ENCODE assay signal across 9 cellular contexts in genomic region chr4:9898596-9899345, GRCh38.
DNase-seq lines count a peak whose midpoint lies in the region; ATAC-seq, FAIRE-seq and TF ChIP-seq lines count a peak whose summit lies in the region.
"Had no signal": no experiment of that assay in that cellular context is flagged by ENCODE, and none has a peak within 500 bp of the region (broad histone marks: within the 10 kb centered on the region; RNA-seq: fewer than 3 reads in every experiment).

No MANE protein-coding gene starts in this region.

- H3K9ac ChIP-seq in OCI-LY3 (ENCODE audit: low read length) = no peak overlapping the region
- no peak overlapping the region for H3K9ac ChIP-seq in mesenchymal stem cell (ENCODE audit: low read length)

- H2BK12ac ChIP-seq in mesenchymal stem cell (ENCODE audit: low read length in 2 of 2) = no peak overlapping the region

- H3K79me1 ChIP-seq in mesenchymal stem cell (replicated peaks; ENCODE audit: low read length, poor library complexity, severe bottlenecking) = no peaks in the 10 kb centered on the region

- H3K36me3 ChIP-seq in OCI-LY3 (replicated peaks; ENCODE audit: low read depth, low read length) (no peaks in the 10 kb centered on the region), psoas muscle (ENCODE audit: insufficient read depth in 1 of 2, low read depth in 1 of 2) (no peaks in the 10 kb centered on the region), mesenchymal stem cell (ENCODE audit: control insufficient read depth in 1 of 2, insufficient read depth in 2 of 2, low read depth in 1 of 2, low read length in 2 of 2) (no peaks in the 10 kb centered on the region)
- H3K36me3 ChIP-seq: thoracic aorta had no signal

- H4K20me1 ChIP-seq in OCI-LY3 (ENCODE audit: insufficient read depth, low read length) = no peaks in the 10 kb centered on the region

- H3K27me3 ChIP-seq in OCI-LY3 (ENCODE audit: low read depth, low read length) (0 out of 2 replicates have a peak, but pooled peaks cover 7% of the 10 kb centered on the region), psoas muscle (ENCODE audit: insufficient read depth in 3 of 3, low read length in 2 of 3) (no peaks in the 10 kb centered on the region), mesenchymal stem cell (ENCODE audit: control insufficient read depth in 1 of 2, insufficient read depth in 1 of 2, low read length in 2 of 2) (peaks cover 3 to 5% of the 10 kb centered on the region in 2 experiments)

- H3K4me3 ChIP-seq in OCI-LY3 (ENCODE audit: low read length) (no peak overlapping the region), psoas muscle (no peak overlapping the region), mesenchymal stem cell (ENCODE audit: insufficient read depth in 1 of 2, low read depth in 1 of 2, low read length in 2 of 2) (no peak overlapping the region)
- H3K4me3 ChIP-seq: thoracic aorta had no signal

- H2BK15ac ChIP-seq in mesenchymal stem cell (ENCODE audit: low read depth, poor library complexity, severe bottlenecking) = no peak overlapping the region

- intact Hi-C loops in psoas muscle (cut with DNase I) = loop anchor here in 1 of 2 donors (10.0 kb wide), 1 partner anchor 166 kb away; no protein-coding TSS in a partner anchor

- H3K23ac ChIP-seq in mesenchymal stem cell (ENCODE audit: low read length in 2 of 2) = no peak overlapping the region

- no peak overlapping the region for H4K8ac ChIP-seq in mesenchymal stem cell (ENCODE audit: low read length)

- H4K91ac ChIP-seq in mesenchymal stem cell (ENCODE audit: low read length) = no peak overlapping the region

- no peaks in the 10 kb centered on the region for H3K36me3 Mint-ChIP-seq in activated T-cell treated with anti-CD3 and anti-CD28 coated beads, Interleukin-2, amount 50 U/mL, for 24 hours (ENCODE audit: low read depth)

- H3K27ac Mint-ChIP-seq in activated T-cell treated with anti-CD3 and anti-CD28 coated beads, Interleukin-2, amount 50 U/mL, for 24 hours = no peak overlapping the region

- H3K27me3 Mint-ChIP-seq in activated T-cell treated with anti-CD3 and anti-CD28 coated beads, Interleukin-2, amount 50 U/mL, for 24 hours = no peaks in the 10 kb centered on the region

- no peak for FAIRE-seq in frontal cortex (lab: Jason Lieb, UNC)

- H3K79me2 ChIP-seq in OCI-LY3 (ENCODE audit: low read length) = no peaks in the 10 kb centered on the region

- no peak overlapping the region for H2AK5ac ChIP-seq in mesenchymal stem cell (ENCODE audit: low read length, severe bottlenecking)

- H3K9me3 Mint-ChIP-seq in activated T-cell treated with anti-CD3 and anti-CD28 coated beads, Interleukin-2, amount 50 U/mL, for 24 hours = no peaks in the 10 kb centered on the region

- DNase-seq in frontal cortex (ENCODE audit: low spot score in 2 of 2) (peak; percentile 14 to 49), psoas muscle (no peak), activated gamma-delta T cell (lab: John Stamatoyannopoulos, UW) (no peak), mesenchymal stem cell (no peak)
- no peak for DNase-seq in activated T-cell treated with anti-CD3 and anti-CD28 coated beads, Interleukin-2, amount 50 U/mL, for 24 hours

- H3K4me3 Mint-ChIP-seq in activated T-cell treated with anti-CD3 and anti-CD28 coated beads, Interleukin-2, amount 50 U/mL, for 24 hours = no peak overlapping the region

- no peak overlapping the region for H3K18ac ChIP-seq in mesenchymal stem cell (ENCODE audit: low read depth in 1 of 2, low read length in 2 of 2)

- no peaks in the 10 kb centered on the region for H3K4me1 Mint-ChIP-seq in activated T-cell treated with anti-CD3 and anti-CD28 coated beads, Interleukin-2, amount 50 U/mL, for 24 hours (ENCODE audit: low read depth)

- H3K9me3 ChIP-seq in OCI-LY3 (ENCODE audit: insufficient read depth, low read length) = no peaks in the 10 kb centered on the region
- no peaks in the 10 kb centered on the region for H3K9me3 ChIP-seq in psoas muscle
- no peaks in the 10 kb centered on the region for H3K9me3 ChIP-seq in mesenchymal stem cell (ENCODE audit: control insufficient read depth, low read length)
- H3K9me3 ChIP-seq: thoracic aorta had no signal

- peak; percentile 81 for TF ChIP-seq CTCF in OCI-LY3 (IDR thresholded peaks at IDR 0.05; ENCODE audit: low read depth, low read length)
- TF ChIP-seq CTCF in psoas muscle (IDR thresholded peaks at IDR 0.05) = peak; percentile 23

- H3K4me1 ChIP-seq in OCI-LY3 (ENCODE audit: low read length) (peaks cover 13% of the 10 kb centered on the region), psoas muscle (no peaks in the 10 kb centered on the region), mesenchymal stem cell (ENCODE audit: control insufficient read depth, insufficient read depth, low read depth, low read length) (no peaks in the 10 kb centered on the region)

- H3K4me2 ChIP-seq in OCI-LY3 (ENCODE audit: low read length) (no peak overlapping the region), mesenchymal stem cell (ENCODE audit: low read length, poor library complexity, severe bottlenecking) (no peak overlapping the region)

- H2AFZ ChIP-seq in OCI-LY3 (ENCODE audit: low read depth, low read length) (no peak overlapping the region), mesenchymal stem cell (ENCODE audit: low read depth, low read length) (no peak overlapping the region)

- H2BK5ac ChIP-seq in mesenchymal stem cell (ENCODE audit: low read depth, low read length, poor library complexity, severe bottlenecking) = no peak overlapping the region

- H3K14ac ChIP-seq in mesenchymal stem cell (ENCODE audit: low read length in 2 of 2) = no peak overlapping the region

- no peak overlapping the region for H2BK120ac ChIP-seq in mesenchymal stem cell (ENCODE audit: low read depth, low read length)

- H3K27ac ChIP-seq in OCI-LY3 (ENCODE audit: low read length) = no peak overlapping the region
- no peak overlapping the region for H3K27ac ChIP-seq in psoas muscle
- no peak overlapping the region for H3K27ac ChIP-seq in mesenchymal stem cell (ENCODE audit: low read length, poor library complexity, severe bottlenecking)
- H3K27ac ChIP-seq: thoracic aorta had no signal

- no peak overlapping the region for H3K4ac ChIP-seq in mesenchymal stem cell (ENCODE audit: low read depth in 1 of 2, low read length in 2 of 2)

- 47 to 51% (median 50%) methylated on average over 10 of the region's 10 CpGs for WGBS in psoas muscle, 3 donors
- 27% methylated on average over 9 of the region's 10 CpGs for WGBS in mesenchymal stem cell

- ATAC-seq in GM19395 (IDR thresholded peaks at IDR 0.05; ENCODE audit: unreplicated experiment) = peak; percentile 70
- peak in 1 of 4 donors; percentile 51 for ATAC-seq in psoas muscle
- no peak for ATAC-seq in GM21367 (IDR thresholded peaks at IDR 0.05; ENCODE audit: unreplicated experiment)

Comparison
In these comparisons a context has a peak if more than half of its experiments do, and no peak if none do; other contexts are left out.
1. DNase-seq: peak in frontal cortex (2 of 2); none in psoas muscle (0 of 2), activated T-cell treated with anti-CD3 and anti-CD28 coated beads, Interleukin-2, amount 50 U/mL, for 24 hours (single experiment), activated gamma-delta T cell (single experiment) and mesenchymal stem cell (single experiment).